In the genomic region with DNA sequence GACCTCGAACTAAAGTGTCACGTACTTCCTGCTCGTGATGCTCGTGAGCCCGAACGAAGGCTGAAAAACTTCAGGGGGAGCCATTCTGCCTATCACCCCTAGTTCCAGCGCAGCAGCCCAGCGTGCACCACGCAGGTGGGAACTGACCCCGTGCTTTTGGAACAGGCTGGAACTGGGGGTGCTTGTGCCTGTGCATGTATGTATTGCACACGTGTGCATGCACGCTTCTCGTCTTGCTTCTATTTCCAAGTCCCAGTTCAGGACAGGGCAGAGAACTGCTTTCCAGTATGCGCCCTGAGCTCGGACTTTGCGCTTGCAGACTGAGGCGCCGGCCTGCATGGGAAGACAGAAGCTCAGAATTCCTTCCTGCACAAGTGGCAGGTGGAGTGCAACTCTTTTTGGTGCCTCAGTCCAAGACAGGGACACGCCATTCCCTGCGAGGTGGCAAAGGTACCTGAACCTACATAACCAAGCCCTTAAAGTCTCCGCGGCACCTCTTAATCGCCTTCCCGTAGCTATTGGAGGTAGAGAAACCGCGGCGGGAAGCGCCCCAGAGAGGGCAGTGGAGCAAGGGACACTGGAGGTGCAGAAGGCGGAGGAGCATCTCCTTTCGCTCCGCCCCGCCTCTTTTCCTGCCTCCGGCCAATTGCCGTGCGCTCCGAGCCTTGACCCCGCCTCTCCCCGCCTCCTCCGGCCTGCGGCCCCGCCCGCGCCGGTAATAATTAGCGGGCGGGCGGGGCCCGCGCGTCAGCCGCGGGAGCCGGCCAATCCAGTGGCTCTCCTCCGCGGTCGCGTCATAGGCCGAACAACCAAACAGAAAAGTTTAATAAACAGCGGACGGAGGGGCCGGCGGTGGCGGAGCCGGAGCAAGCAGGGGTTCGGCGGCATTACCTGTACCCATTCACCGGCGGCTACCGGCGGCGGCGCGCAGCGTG, we compare ENCODE assay signal across 8 cellular contexts. TPM values are rescaled to one million over a fixed set of nuclear protein-coding genes. Genes with fewer than 3 reads are reported as not detected.
DNase-seq lines count a peak whose midpoint lies in the region; ATAC-seq, FAIRE-seq and TF ChIP-seq lines count a peak whose summit lies in the region.

ZFAND6 (plus strand) TSS at position 826 of the 935 bp plus-strand sequence. CDS start 60,669 bp downstream, outside the sequence.

- no peak; the same call in 1 of the 2 replicates for TF ChIP-seq CTCF in BJ (IDR thresholded peaks at IDR 0.05; ENCODE audit: insufficient read depth, low read depth, low read length)

- no peaks in the 10 kb centered on the region for H3K27me3 ChIP-seq in BJ (ENCODE audit: control insufficient read depth, insufficient read depth, low read length)
- H3K27me3 ChIP-seq in layer of hippocampus (ENCODE audit: control insufficient read depth, insufficient read depth, low read length) = no peaks in the 10 kb centered on the region

- POLR2A ChIA-PET in BJ (lab: Charles Lee) = interaction anchor here (0.6 kb wide), 1 partner anchor 550 kb away, joined by 5 read pairs; no protein-coding TSS in a partner anchor

- H3K27ac ChIP-seq in cingulate gyrus (ENCODE audit: low read depth, low read length) (peak within 1 kb of the TSS; percentile 60), layer of hippocampus (ENCODE audit: low read depth, low read length) (peak within 1 kb of the TSS; percentile 94)

- ATAC-seq in HG03457 (IDR thresholded peaks at IDR 0.05; ENCODE audit: unreplicated experiment) = peak; percentile 66

- H3K36me3 ChIP-seq in BJ (ENCODE audit: control insufficient read depth, insufficient read depth, low read length) = no peaks in the 10 kb centered on the region

- CTCF ChIA-PET in BJ (lab: Yijun Ruan, JAX) = no interaction called here

- peak within 1 kb of the TSS; percentile 68 for H3K4me3 ChIP-seq in BJ (ENCODE audit: low read depth, low read length)

- FAIRE-seq in GM19239 (lab: Jason Lieb, UNC) = peak; percentile 91

- DNase-seq in BJ (ENCODE audit: low read depth) (peak; percentile 60), GM19239 (ENCODE audit: insufficient read length, low spot score) (peak; percentile 76), NCI-H524 treated with DMSO at 0.1 percent for 48 hours (lab: John Stamatoyannopoulos, UW) (peak; percentile 78)
- DNase-seq in activated CD4-positive, alpha-beta T cell treated with anti-CD3 and anti-CD28 coated beads for 4 hours = peak; percentile 93 to 94
- DNase-seq in stimulated activated CD4-positive, alpha-beta T cell treated with anti-CD3 and anti-CD28 coated beads, Interleukin-1b, Interleukin-23, amount 100 ng/mL, for 4 hours (ENCODE audit: low read depth in 2 of 2) = peak; percentile 93 to 94

RNA-seq across cellular contexts. Expression of gene ZFAND6, which starts in this region (rescaled TPM):
- polyA plus RNA-seq in BJ (2011; rRNA removed) = 108 and 156 TPM in 2 replicates
- 44.3 and 50.9 TPM in 2 replicates for polyA minus RNA-seq in BJ (2011; rRNA and poly(A)+ RNA removed)

Comparison
In these comparisons a context has a peak if more than half of its experiments do, and no peak if none do; other contexts are left out.
1. Peak in every context shown above with its lines: DNase-seq, ATAC-seq, H3K4me3 ChIP-seq and H3K27ac ChIP-seq.